Comparison of ENCODE assay signal across 1 cellular context in genomic region chr19:13727798-13728197, GRCh38.
TF ChIP-seq lines count a peak whose summit lies in the region.

No MANE protein-coding gene starts in this region.

TF ChIP-seq in HEK293, 187 proteins besides CTCF, POLR2A, EP300 and RAD21 (continued from another document and continues in another):
- TF ChIP-seq PRDM2 (tag by site-specific recombination; IDR thresholded peaks at IDR 0.05; ENCODE audit: borderline replicate concordance) = no peak
- TF ChIP-seq ZNF785 (tag by site-specific recombination; IDR thresholded peaks at IDR 0.05) = no peak
- no peak for TF ChIP-seq ZNF621 (tag by site-specific recombination; IDR thresholded peaks at IDR 0.05)
- 0 out of 2 replicates have a peak, but pooled peaks have one; percentile 26 for TF ChIP-seq ZEB2 (tag by site-specific recombination; IDR thresholded peaks at IDR 0.05)
- no peak for TF ChIP-seq KLF7 (tag by site-specific recombination; IDR thresholded peaks at IDR 0.05; ENCODE audit: borderline replicate concordance)
- TF ChIP-seq, protein P1, sequence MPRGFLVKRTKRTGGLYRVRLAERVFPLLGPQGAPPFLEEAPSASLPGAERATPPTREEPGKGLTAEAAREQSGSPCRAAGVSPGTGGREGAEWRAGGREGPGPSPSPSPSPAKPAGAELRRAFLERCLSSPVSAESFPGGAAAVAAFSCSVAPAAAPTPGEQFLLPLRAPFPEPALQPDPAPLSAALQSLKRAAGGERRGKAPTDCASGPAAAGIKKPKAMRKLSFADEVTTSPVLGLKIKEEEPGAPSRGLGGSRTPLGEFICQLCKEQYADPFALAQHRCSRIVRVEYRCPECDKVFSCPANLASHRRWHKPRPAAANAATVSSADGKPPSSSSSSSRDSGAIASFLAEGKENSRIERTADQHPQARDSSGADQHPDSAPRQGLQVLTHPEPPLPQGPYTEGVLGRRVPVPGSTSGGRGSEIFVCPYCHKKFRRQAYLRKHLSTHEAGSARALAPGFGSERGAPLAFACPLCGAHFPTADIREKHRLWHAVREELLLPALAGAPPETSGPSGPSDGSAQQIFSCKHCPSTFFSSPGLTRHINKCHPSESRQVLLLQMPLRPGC (tag by site-specific recombination; IDR thresholded peaks at IDR 0.05) = no peak
- TF ChIP-seq ZNF513 (tag by site-specific recombination; IDR thresholded peaks at IDR 0.05) = no peak
- no peak for TF ChIP-seq ZNF768 (tag by site-specific recombination; IDR thresholded peaks at IDR 0.05)
- peak; percentile 52; the same call in 1 of the 2 replicates for TF ChIP-seq ZNF660 (tag by site-specific recombination; IDR thresholded peaks at IDR 0.05)
- no peak for TF ChIP-seq ZSCAN16 (tag by site-specific recombination; IDR thresholded peaks at IDR 0.05)
- peak; percentile 50; the same call in 1 of the 2 replicates for TF ChIP-seq PRDM10 (tag by site-specific recombination; IDR thresholded peaks at IDR 0.05)
- TF ChIP-seq SETDB1 (IDR thresholded peaks at IDR 0.05; ENCODE audit: insufficient read length, low read length) = no peak
- TF ChIP-seq, protein P2, sequence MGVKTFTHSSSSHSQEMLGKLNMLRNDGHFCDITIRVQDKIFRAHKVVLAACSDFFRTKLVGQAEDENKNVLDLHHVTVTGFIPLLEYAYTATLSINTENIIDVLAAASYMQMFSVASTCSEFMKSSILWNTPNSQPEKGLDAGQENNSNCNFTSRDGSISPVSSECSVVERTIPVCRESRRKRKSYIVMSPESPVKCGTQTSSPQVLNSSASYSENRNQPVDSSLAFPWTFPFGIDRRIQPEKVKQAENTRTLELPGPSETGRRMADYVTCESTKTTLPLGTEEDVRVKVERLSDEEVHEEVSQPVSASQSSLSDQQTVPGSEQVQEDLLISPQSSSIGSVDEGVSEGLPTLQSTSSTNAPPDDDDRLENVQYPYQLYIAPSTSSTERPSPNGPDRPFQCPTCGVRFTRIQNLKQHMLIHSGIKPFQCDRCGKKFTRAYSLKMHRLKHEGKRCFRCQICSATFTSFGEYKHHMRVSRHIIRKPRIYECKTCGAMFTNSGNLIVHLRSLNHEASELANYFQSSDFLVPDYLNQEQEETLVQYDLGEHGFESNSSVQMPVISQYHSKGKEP (tag by site-specific recombination; IDR thresholded peaks at IDR 0.05) = no peak
- no peak for TF ChIP-seq ZNF624 (tag by site-specific recombination; IDR thresholded peaks at IDR 0.05)
- TF ChIP-seq, protein P3, sequence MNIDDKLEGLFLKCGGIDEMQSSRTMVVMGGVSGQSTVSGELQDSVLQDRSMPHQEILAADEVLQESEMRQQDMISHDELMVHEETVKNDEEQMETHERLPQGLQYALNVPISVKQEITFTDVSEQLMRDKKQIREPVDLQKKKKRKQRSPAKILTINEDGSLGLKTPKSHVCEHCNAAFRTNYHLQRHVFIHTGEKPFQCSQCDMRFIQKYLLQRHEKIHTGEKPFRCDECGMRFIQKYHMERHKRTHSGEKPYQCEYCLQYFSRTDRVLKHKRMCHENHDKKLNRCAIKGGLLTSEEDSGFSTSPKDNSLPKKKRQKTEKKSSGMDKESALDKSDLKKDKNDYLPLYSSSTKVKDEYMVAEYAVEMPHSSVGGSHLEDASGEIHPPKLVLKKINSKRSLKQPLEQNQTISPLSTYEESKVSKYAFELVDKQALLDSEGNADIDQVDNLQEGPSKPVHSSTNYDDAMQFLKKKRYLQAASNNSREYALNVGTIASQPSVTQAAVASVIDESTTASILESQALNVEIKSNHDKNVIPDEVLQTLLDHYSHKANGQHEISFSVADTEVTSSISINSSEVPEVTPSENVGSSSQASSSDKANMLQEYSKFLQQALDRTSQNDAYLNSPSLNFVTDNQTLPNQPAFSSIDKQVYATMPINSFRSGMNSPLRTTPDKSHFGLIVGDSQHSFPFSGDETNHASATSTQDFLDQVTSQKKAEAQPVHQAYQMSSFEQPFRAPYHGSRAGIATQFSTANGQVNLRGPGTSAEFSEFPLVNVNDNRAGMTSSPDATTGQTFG (tag by site-specific recombination; IDR thresholded peaks at IDR 0.05; ENCODE audit: borderline replicate concordance) = no peak
- TF ChIP-seq ZNF701 (tag by site-specific recombination; IDR thresholded peaks at IDR 0.05) = no peak
- TF ChIP-seq ZNF155 (tag by site-specific recombination; IDR thresholded peaks at IDR 0.05) = no peak
- TF ChIP-seq ZNF777 (tag by site-specific recombination; IDR thresholded peaks at IDR 0.05; ENCODE audit: borderline replicate concordance) = no peak
- TF ChIP-seq GLIS2 (tag by site-specific recombination; IDR thresholded peaks at IDR 0.05) = no peak
- no peak for TF ChIP-seq ZNF677 (tag by site-specific recombination; IDR thresholded peaks at IDR 0.05)
- TF ChIP-seq ZNF629 (tag by site-specific recombination; IDR thresholded peaks at IDR 0.05) = peak; percentile 71
- TF ChIP-seq ZFP3 (tag by site-specific recombination; IDR thresholded peaks at IDR 0.05; ENCODE audit: low read depth) = no peak
- peak; percentile 95 for TF ChIP-seq ZFP69B (tag by site-specific recombination; IDR thresholded peaks at IDR 0.05)
- no peak for TF ChIP-seq ZFP37 (tag by site-specific recombination; IDR thresholded peaks at IDR 0.05)
- no peak for TF ChIP-seq ZNF350 (tag by site-specific recombination; IDR thresholded peaks at IDR 0.05)
- TF ChIP-seq ZNF830 (tag by site-specific recombination; IDR thresholded peaks at IDR 0.05; ENCODE audit: low read depth) = no peak
- no peak for TF ChIP-seq ZFHX2 (tag by site-specific recombination; conservative IDR thresholded peaks at IDR 0.05)
- TF ChIP-seq, protein P4, sequence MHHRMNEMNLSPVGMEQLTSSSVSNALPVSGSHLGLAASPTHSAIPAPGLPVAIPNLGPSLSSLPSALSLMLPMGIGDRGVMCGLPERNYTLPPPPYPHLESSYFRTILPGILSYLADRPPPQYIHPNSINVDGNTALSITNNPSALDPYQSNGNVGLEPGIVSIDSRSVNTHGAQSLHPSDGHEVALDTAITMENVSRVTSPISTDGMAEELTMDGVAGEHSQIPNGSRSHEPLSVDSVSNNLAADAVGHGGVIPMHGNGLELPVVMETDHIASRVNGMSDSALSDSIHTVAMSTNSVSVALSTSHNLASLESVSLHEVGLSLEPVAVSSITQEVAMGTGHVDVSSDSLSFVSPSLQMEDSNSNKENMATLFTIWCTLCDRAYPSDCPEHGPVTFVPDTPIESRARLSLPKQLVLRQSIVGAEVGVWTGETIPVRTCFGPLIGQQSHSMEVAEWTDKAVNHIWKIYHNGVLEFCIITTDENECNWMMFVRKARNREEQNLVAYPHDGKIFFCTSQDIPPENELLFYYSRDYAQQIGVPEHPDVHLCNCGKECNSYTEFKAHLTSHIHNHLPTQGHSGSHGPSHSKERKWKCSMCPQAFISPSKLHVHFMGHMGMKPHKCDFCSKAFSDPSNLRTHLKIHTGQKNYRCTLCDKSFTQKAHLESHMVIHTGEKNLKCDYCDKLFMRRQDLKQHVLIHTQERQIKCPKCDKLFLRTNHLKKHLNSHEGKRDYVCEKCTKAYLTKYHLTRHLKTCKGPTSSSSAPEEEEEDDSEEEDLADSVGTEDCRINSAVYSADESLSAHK (tag by site-specific recombination; IDR thresholded peaks at IDR 0.05) = peak; percentile 98
- TF ChIP-seq ZNF280D (tag by site-specific recombination; IDR thresholded peaks at IDR 0.05) = no peak
- TF ChIP-seq ZNF707 (tag by site-specific recombination; IDR thresholded peaks at IDR 0.05) = no peak
- no peak for TF ChIP-seq ZNF324 (tag by site-specific recombination; IDR thresholded peaks at IDR 0.05)
